Comparison of ENCODE assay signal across 17 cellular contexts in the genomic region with DNA sequence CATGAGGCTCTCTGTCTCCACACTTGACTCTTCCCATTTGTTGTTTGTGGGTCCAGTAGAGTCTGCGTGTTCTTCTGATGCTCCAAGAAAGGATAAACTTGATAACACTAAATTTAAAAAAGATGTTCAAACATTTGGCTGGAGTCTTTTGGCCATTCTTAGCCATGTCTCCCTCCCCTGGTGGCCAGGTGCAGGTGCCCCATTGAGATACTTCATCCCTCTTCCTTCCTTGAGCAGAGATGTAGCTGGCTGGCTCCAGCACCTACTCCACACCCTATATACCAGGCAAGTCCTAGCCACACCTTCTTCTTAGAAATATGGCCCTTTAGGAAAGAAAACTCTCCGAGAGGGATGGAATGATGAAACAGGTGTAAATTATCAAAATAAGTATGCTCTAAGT.
DNase-seq lines count a peak whose midpoint lies in the region; FAIRE-seq and TF ChIP-seq lines count a peak whose summit lies in the region.
"Had no signal": no experiment of that assay in that cellular context is flagged by ENCODE, and none has a peak within 500 bp of the region (broad histone marks: within the 10 kb centered on the region; RNA-seq: fewer than 3 reads in every experiment).

No MANE protein-coding gene starts in this region.

- FAIRE-seq in HTR-8/SVneo (lab: Jason Lieb, UNC): no peak

- in situ Hi-C loops in astrocyte of the cerebellum (cut with HindIII; ENCODE audit: low sequenced_read_pairs): no loop called here

- DNase-seq in ELR (ENCODE audit: low read depth) (peak; percentile 13), HFF-Myc (ENCODE audit: extremely low read depth, low read depth) (no peak), astrocyte of the cerebellum (ENCODE audit: low read depth) (no peak), fibroblast of villous mesenchyme (ENCODE audit: low read depth) (no peak), NCI-H1694 treated with DMSO at 0.1 percent for 48 hours (lab: John Stamatoyannopoulos, UW) (no peak), HTR-8/SVneo (ENCODE audit: insufficient read length, low spot score) (no peak), activated gamma-delta T cell treated with Interleukin-2 at 50 U/mL for 16 hours (no peak), GM03348 (ENCODE audit: low spot score) (no peak)
- DNase-seq: activated CD4-positive, alpha-beta T cell treated with anti-CD3 and anti-CD28 coated beads, Interleukin-2, amount 50 U/mL, for 4 hours; activated effector memory CD4-positive, alpha-beta T cell treated with anti-CD3 and anti-CD28 coated beads, Interleukin-2, amount 50 U/mL, for 16 hours; central memory CD4-positive, alpha-beta T cell; COR-L47; kidney glomerular epithelial cell; NCI-H2107; NCI-H524; retina had no signal

- TF ChIP-seq CTCF in HFF-Myc (IDR thresholded peaks at IDR 0.05; ENCODE audit: low read depth, low read length, missing control alignments): peak; percentile 16
- peak; percentile 23 for TF ChIP-seq CTCF in astrocyte of the cerebellum (IDR thresholded peaks at IDR 0.05; ENCODE audit: low read depth, low read length, missing control alignments)
- TF ChIP-seq CTCF in fibroblast of villous mesenchyme (IDR thresholded peaks at IDR 0.05; ENCODE audit: insufficient read depth, low read depth, low read length): peak; percentile 14

- no peak overlapping the region for H3K4me3 ChIP-seq in HFF-Myc (replicated peaks; ENCODE audit: low read depth, low read length)
- H3K4me3 ChIP-seq in astrocyte of the cerebellum (ENCODE audit: low read depth, low read length): no peak overlapping the region
- H3K4me3 ChIP-seq in fibroblast of villous mesenchyme (ENCODE audit: low read depth, low read length): no peak overlapping the region
- H3K4me3 ChIP-seq: SJSA1 had no signal
